In genomic region chr2:83650156-83650555, GRCh38 we compare ENCODE assay signal across 31 cellular contexts.
"Had no signal": no experiment of that assay in that cellular context is flagged by ENCODE, and none has a peak within 500 bp of the region (broad histone marks: within the 10 kb centered on the region; RNA-seq: fewer than 3 reads in every experiment).

No MANE protein-coding gene starts in this region.

- H3K36me3 ChIP-seq: brain microvascular endothelial cell, gastrocnemius medialis, heart left ventricle had no signal

- H3K27ac ChIP-seq: brain microvascular endothelial cell, coronary artery, dorsolateral prefrontal cortex, foreskin keratinocyte, gastrocnemius medialis, heart left ventricle, VCaP had no signal

- H3K27ac Mint-ChIP-seq: activated CD4-positive, alpha-beta memory T cell treated with anti-CD3 and anti-CD28 coated beads, Interleukin-2, amount 10 ng/mL, durations not matched to agents 7 days and 5 days; activated CD4-positive, alpha-beta T cell treated with anti-CD3 and anti-CD28 coated beads, Interleukin-2, amount 10 ng/mL, durations not matched to agents 7 days and 5 days; activated naive CD4-positive, alpha-beta T cell treated with anti-CD3 and anti-CD28 coated beads, Interleukin-2, amount 10 ng/mL, durations not matched to agents 7 days and 5 days; activated naive CD4-positive, alpha-beta T cell treated with anti-CD3 and anti-CD28 coated beads, Interleukin-2, amount 50 U/mL, for 72 hours; activated T-cell treated with anti-CD3 and anti-CD28 coated beads, Interleukin-2, amount 50 U/mL, for 24 hours; activated T-cell treated with anti-CD3 and anti-CD28 coated beads, Interleukin-2, amount 50 U/mL, for 72 hours; dendritic cell treated with granulocyte-macrophage colony-stimulating factor and Interleukin-4, amounts not matched to agents 40 ng/mL and 50 ng/mL, for 4 days; endodermal cell; T-helper 17 cell; T-helper 2 cell treated with Interferon-gamma antibody and Interleukin-4, amounts not matched to agents 5 μg/mL and 100 μg/mL, for 36 hours; WTC11 had no signal

- H3K4me1 ChIP-seq: foreskin keratinocyte, gastrocnemius medialis, heart left ventricle had no signal

- H3K4me1 Mint-ChIP-seq: activated CD4-positive, alpha-beta memory T cell treated with anti-CD3 and anti-CD28 coated beads, Interleukin-2, amount 10 ng/mL, durations not matched to agents 7 days and 5 days; activated CD4-positive, alpha-beta T cell treated with anti-CD3 and anti-CD28 coated beads, Interleukin-2, amount 10 ng/mL, durations not matched to agents 7 days and 5 days; activated naive CD4-positive, alpha-beta T cell treated with anti-CD3 and anti-CD28 coated beads, Interleukin-2, amount 10 ng/mL, durations not matched to agents 7 days and 5 days; central memory CD8-positive, alpha-beta T cell; T-helper 17 cell; WTC11 had no signal

- H3K27me3 Mint-ChIP-seq: activated CD4-positive, alpha-beta memory T cell treated with anti-CD3 and anti-CD28 coated beads, Interleukin-2, amount 10 ng/mL, durations not matched to agents 7 days and 5 days; activated CD4-positive, alpha-beta T cell treated with anti-CD3 and anti-CD28 coated beads, Interleukin-2, amount 10 ng/mL, durations not matched to agents 7 days and 5 days; activated naive CD4-positive, alpha-beta T cell treated with anti-CD3 and anti-CD28 coated beads, Interleukin-2, amount 10 ng/mL, durations not matched to agents 7 days and 5 days; activated T-cell treated with anti-CD3 and anti-CD28 coated beads, Interleukin-2, amount 50 U/mL, for 24 hours; central memory CD8-positive, alpha-beta T cell; dendritic cell treated with granulocyte-macrophage colony-stimulating factor and Interleukin-4, amounts not matched to agents 40 ng/mL and 50 ng/mL, for 4 days; T-helper 17 cell had no signal

- H3K9me3 ChIP-seq: gastrocnemius medialis, heart left ventricle had no signal

- H3K27me3 ChIP-seq: brain microvascular endothelial cell, foreskin keratinocyte, gastrocnemius medialis, heart left ventricle had no signal

- H3K36me3 Mint-ChIP-seq: activated naive CD4-positive, alpha-beta T cell treated with anti-CD3 and anti-CD28 coated beads, Interleukin-2, amount 10 ng/mL, durations not matched to agents 7 days and 5 days; activated naive CD4-positive, alpha-beta T cell treated with anti-CD3 and anti-CD28 coated beads, Interleukin-2, amount 50 U/mL, for 72 hours; WTC11 had no signal

- H3K4me3 ChIP-seq: coronary artery, dorsolateral prefrontal cortex, gastrocnemius medialis, heart left ventricle had no signal

- H3K4me3 Mint-ChIP-seq: activated CD4-positive, alpha-beta memory T cell treated with anti-CD3 and anti-CD28 coated beads, Interleukin-2, amount 10 ng/mL, durations not matched to agents 7 days and 5 days; activated CD4-positive, alpha-beta T cell treated with anti-CD3 and anti-CD28 coated beads, Interleukin-2, amount 10 ng/mL, durations not matched to agents 7 days and 5 days; activated naive CD4-positive, alpha-beta T cell treated with anti-CD3 and anti-CD28 coated beads, Interleukin-2, amount 10 ng/mL, durations not matched to agents 7 days and 5 days; activated T-cell treated with anti-CD3 and anti-CD28 coated beads, Interleukin-2, amount 50 U/mL, for 24 hours; activated T-cell treated with anti-CD3 and anti-CD28 coated beads, Interleukin-2, amount 50 U/mL, for 72 hours; central memory CD8-positive, alpha-beta T cell; dendritic cell treated with granulocyte-macrophage colony-stimulating factor and Interleukin-4, amounts not matched to agents 40 ng/mL and 50 ng/mL, for 4 days; endodermal cell; T-helper 17 cell; T-helper 2 cell treated with Interferon-gamma antibody and Interleukin-4, amounts not matched to agents 5 μg/mL and 100 μg/mL, for 36 hours; WTC11 had no signal

- DNase-seq: activated CD4-positive, alpha-beta memory T cell treated with anti-CD3 and anti-CD28 coated beads, Interleukin-2, amount 10 ng/mL, durations not matched to agents 7 days and 5 days; activated CD4-positive, alpha-beta T cell treated with anti-CD3 and anti-CD28 coated beads for 1 hour; activated CD4-positive, alpha-beta T cell treated with anti-CD3 and anti-CD28 coated beads for 4 hours; activated CD4-positive, alpha-beta T cell treated with anti-CD3 and anti-CD28 coated beads, Interleukin-2, amount 10 ng/mL, durations not matched to agents 7 days and 5 days; activated CD4-positive, alpha-beta T cell treated with anti-CD3 and anti-CD28 coated beads, Interleukin-2, amount 50 U/mL, for 4 hours; activated CD8-positive, alpha-beta memory T cell treated with anti-CD3 and anti-CD28 coated beads, Interleukin-2, amount 50 U/mL, for 48 hours; activated gamma-delta T cell; activated naive CD4-positive, alpha-beta T cell; activated naive CD4-positive, alpha-beta T cell treated with anti-CD3 and anti-CD28 coated beads, Interleukin-2, amount 10 ng/mL, durations not matched to agents 7 days and 5 days; activated T-cell treated with anti-CD3 and anti-CD28 coated beads for 4 hours; activated T-cell treated with anti-CD3 and anti-CD28 coated beads, Interleukin-2, amount 50 U/mL, for 24 hours; activated T-cell treated with anti-CD3 and anti-CD28 coated beads, Interleukin-2, amount 50 U/mL, for 72 hours; amniotic stem cell; anterior cingulate cortex; brain microvascular endothelial cell; dorsolateral prefrontal cortex; effector memory CD4-positive, alpha-beta T cell; endodermal cell; foreskin keratinocyte; gastrocnemius medialis; glutamatergic neuron; heart left ventricle; T-helper 17 cell; T1000 had no signal

- H3K9me3 Mint-ChIP-seq: activated CD4-positive, alpha-beta memory T cell treated with anti-CD3 and anti-CD28 coated beads, Interleukin-2, amount 10 ng/mL, durations not matched to agents 7 days and 5 days; activated CD4-positive, alpha-beta T cell treated with anti-CD3 and anti-CD28 coated beads, Interleukin-2, amount 10 ng/mL, durations not matched to agents 7 days and 5 days; activated naive CD4-positive, alpha-beta T cell treated with anti-CD3 and anti-CD28 coated beads, Interleukin-2, amount 10 ng/mL, durations not matched to agents 7 days and 5 days; activated T-cell treated with anti-CD3 and anti-CD28 coated beads, Interleukin-2, amount 50 U/mL, for 72 hours; dendritic cell treated with granulocyte-macrophage colony-stimulating factor and Interleukin-4, amounts not matched to agents 40 ng/mL and 50 ng/mL, for 4 days; endodermal cell; T-helper 2 cell treated with Interferon-gamma antibody and Interleukin-4, amounts not matched to agents 5 μg/mL and 100 μg/mL, for 36 hours; WTC11 had no signal
